1 cellular context compared by ENCODE assay signal in the genomic region with DNA sequence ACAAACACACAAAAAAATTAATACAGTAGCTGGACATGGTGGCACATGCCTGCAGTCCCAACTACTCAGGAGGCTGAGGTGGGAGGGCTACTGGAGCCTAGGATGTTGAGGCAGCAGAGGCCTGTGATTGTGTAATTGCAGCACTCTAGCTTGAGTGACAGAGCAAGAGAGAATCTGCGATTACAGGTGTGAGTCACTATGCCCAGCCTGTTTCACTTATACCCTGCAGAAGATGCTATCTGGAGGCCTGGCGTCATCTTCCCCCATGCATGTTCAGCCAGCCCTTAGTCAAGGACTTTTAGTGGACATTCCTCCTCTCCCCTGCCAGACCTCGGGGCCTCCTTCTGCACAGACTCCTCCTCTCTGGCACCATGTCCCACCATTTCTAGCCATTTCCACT.
TF ChIP-seq lines count a peak whose summit lies in the region.

No MANE protein-coding gene starts in this region.

TF ChIP-seq in IMR-90, 13 proteins besides CTCF, POLR2A, EP300 and RAD21:
- TF ChIP-seq, protein P1, sequence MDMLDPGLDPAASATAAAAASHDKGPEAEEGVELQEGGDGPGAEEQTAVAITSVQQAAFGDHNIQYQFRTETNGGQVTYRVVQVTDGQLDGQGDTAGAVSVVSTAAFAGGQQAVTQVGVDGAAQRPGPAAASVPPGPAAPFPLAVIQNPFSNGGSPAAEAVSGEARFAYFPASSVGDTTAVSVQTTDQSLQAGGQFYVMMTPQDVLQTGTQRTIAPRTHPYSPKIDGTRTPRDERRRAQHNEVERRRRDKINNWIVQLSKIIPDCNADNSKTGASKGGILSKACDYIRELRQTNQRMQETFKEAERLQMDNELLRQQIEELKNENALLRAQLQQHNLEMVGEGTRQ (IDR thresholded peaks at IDR 0.05; ENCODE audit: low read depth, low read length), result no peak
- no peak for TF ChIP-seq CHD1 (IDR thresholded peaks at IDR 0.05; ENCODE audit: low read depth, low read length)
- peak; percentile 90 for TF ChIP-seq CEBPB (IDR thresholded peaks at IDR 0.05; ENCODE audit: low read depth, low read length)
- TF ChIP-seq RFX5 (IDR thresholded peaks at IDR 0.05; ENCODE audit: low read depth, low read length), result no peak
- no peak for TF ChIP-seq FOS (IDR thresholded peaks at IDR 0.05; ENCODE audit: low read depth, low read length)
- TF ChIP-seq RCOR1 (IDR thresholded peaks at IDR 0.05; ENCODE audit: insufficient replicate concordance, low read length), result no peak
